In the genomic region with DNA sequence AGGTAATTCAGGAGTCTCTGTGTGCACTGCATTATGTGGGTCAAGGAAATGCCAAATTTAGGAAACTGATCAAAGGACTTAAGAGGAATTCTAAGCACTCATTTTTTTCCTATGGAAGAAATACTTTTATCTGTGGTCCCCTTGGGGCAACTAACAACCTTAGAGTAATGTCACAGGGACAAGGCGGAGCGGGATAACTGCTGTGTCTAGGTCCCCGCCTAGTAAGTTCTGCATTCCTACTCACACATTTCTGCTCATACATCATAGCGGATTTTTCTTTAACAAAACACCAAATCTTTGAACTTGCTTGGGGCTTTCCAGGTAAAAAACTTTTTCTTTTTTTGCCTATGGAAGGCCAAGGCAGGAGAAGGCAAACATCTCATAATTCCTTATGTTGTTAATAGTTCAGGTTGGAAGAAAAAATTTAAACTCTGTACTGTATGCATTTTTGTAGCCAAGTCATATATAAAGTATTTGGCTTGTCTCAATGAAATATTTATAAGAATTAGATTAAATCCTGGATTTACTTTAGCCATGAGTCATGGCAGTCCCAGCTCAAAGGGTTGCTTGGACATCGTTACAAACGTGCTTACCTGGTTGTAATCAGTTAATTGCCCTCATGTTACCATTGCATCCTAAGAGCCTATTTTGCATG, we compare ENCODE assay signal across 17 cellular contexts.
"Had no signal": no experiment of that assay in that cellular context is flagged by ENCODE, and none has a peak within 500 bp of the region (broad histone marks: within the 10 kb centered on the region; RNA-seq: fewer than 3 reads in every experiment).

No MANE protein-coding gene starts in this region.

- ATAC-seq: activated T-cell treated with anti-CD3 and anti-CD28 coated beads, Interleukin-2, amount 50 U/mL, for 4 hours; left lobe of liver; natural killer cell treated with Interleukin-12 subunit alpha and Interleukin-12 subunit beta and Interleukin-15 and Interleukin-18, amount 100 ng/mL, for 72 hours; pancreas; stimulated activated naive CD8-positive, alpha-beta T cell treated with anti-CD3 and anti-CD28 coated beads, Interleukin-15, Interleukin-2, amounts not matched to agents 100 U/mL and 50 U/mL, for 24 hours had no signal

- H3K36me3 ChIP-seq: breast epithelium, neutrophil, pancreas, tibial nerve had no signal

- H3K4me1 ChIP-seq: breast epithelium, pancreas, tibial nerve had no signal

- H3K27ac ChIP-seq: breast epithelium, neutrophil, pancreas, tibial nerve had no signal

- H3K27me3 ChIP-seq: breast epithelium, pancreas, tibial nerve had no signal

- DNase-seq: activated CD4-positive, alpha-beta T cell treated with anti-CD3 and anti-CD28 coated beads, Interleukin-2, amount 10 ng/mL, durations not matched to agents 24 days and 14 days; activated CD8-positive, alpha-beta memory T cell treated with anti-CD3 and anti-CD28 coated beads, Interleukin-2, amount 50 U/mL, for 4 hours; activated naive CD4-positive, alpha-beta T cell treated with anti-CD3 and anti-CD28 coated beads for 36 hours; activated T-cell treated with anti-CD3 and anti-CD28 coated beads, Interleukin-2, amount 50 U/mL, for 4 hours; aorta; dermis blood vessel endothelial cell; effector memory CD4-positive, alpha-beta T cell; kidney; pancreas; stimulated activated CD4-positive, alpha-beta T cell treated with anti-CD3 and anti-CD28 coated beads, Interleukin-2, amount 100 ng/mL, for 24 hours; stimulated activated naive CD8-positive, alpha-beta T cell treated with anti-CD3 and anti-CD28 coated beads, Interleukin-15, Interleukin-2, amounts not matched to agents 100 U/mL and 50 U/mL, for 24 hours had no signal

- H3K4me3 ChIP-seq: breast epithelium, lung, pancreas, tibial nerve had no signal

- H3K9me3 ChIP-seq: breast epithelium, neutrophil, pancreas, tibial nerve had no signal
